In genomic region chr5:177116631-177117373, GRCh38 we compare ENCODE assay signal across 8 cellular contexts. TPM values are rescaled to one million over a fixed set of nuclear protein-coding genes. Genes with fewer than 3 reads are reported as not detected.
A peak's percentile ranks its signal among the peaks of the same experiment; 100 is the strongest.
DNase-seq lines count a peak whose midpoint lies in the region; ATAC-seq and TF ChIP-seq lines count a peak whose summit lies in the region.

No MANE protein-coding gene starts in this region.

- intact Hi-C loops in Calu3 (cut with micrococcal nuclease; ENCODE audit: unreplicated experiment), result loop anchor here (10.0 kb wide), 1 partner anchor 338 kb away; no protein-coding TSS in a partner anchor

- BruUV-seq in Calu3 (replicated peaks; lab: Mats Ljungman, UMichigan), result no TSS peak

- no peaks in the 10 kb centered on the region for H3K9me3 Mint-ChIP-seq in Calu3 (ENCODE audit: low read depth, unreplicated experiment)

- H3K36me3 Mint-ChIP-seq in Calu3 (ENCODE audit: insufficient read depth, unreplicated experiment), result peaks cover 2% of the 10 kb centered on the region

- TF ChIP-seq CTCF in Calu3 (IDR thresholded peaks at IDR 0.05; ENCODE audit: unreplicated experiment), result peak; percentile 3

- H3K4me3 Mint-ChIP-seq in Calu3 (ENCODE audit: low read depth, unreplicated experiment), result no peak overlapping the region

- CTCF ChIA-PET in Calu3 (lab: Charles Lee), result no interaction called here

- no peak for DNase-seq in Calu3
- DNase-seq in HS-5 (ENCODE audit: low read depth), result peak; percentile 61
- DNase-seq in activated T-helper 1 cell treated with anti-CD3 and anti-CD28 coated beads, Interleukin-2, amount 50 U/mL, for 16 hours (ENCODE audit: low read depth in 1 of 2, low spot score in 1 of 2), result peak; percentile 55 to 71
- peak; percentile 67 for DNase-seq in fibroblast of peridontal ligament (ENCODE audit: extremely low read depth)
- DNase-seq in non-pigmented ciliary epithelial cell (ENCODE audit: low read depth), result peak; percentile 36
- peak; percentile 86 for DNase-seq in stimulated activated naive CD8-positive, alpha-beta T cell treated with anti-CD3 and anti-CD28 coated beads, Interleukin-15, Interleukin-2, amounts not matched to agents 100 U/mL and 50 U/mL, for 24 hours
- no peak for DNase-seq in COLO829 (ENCODE audit: low spot score)

- H3K4me1 Mint-ChIP-seq in Calu3 (ENCODE audit: low read depth, unreplicated experiment), result peaks cover 4% of the 10 kb centered on the region

- peak; percentile 93 for ATAC-seq in stimulated activated naive CD8-positive, alpha-beta T cell treated with anti-CD3 and anti-CD28 coated beads, Interleukin-15, Interleukin-2, amounts not matched to agents 100 U/mL and 50 U/mL, for 24 hours
- ATAC-seq in HG03039 (IDR thresholded peaks at IDR 0.05; ENCODE audit: unreplicated experiment), result no peak

- no peaks in the 10 kb centered on the region for H3K27me3 Mint-ChIP-seq in Calu3 (ENCODE audit: unreplicated experiment)

- no peak overlapping the region for H3K27ac Mint-ChIP-seq in Calu3 (ENCODE audit: unreplicated experiment)

RNA-seq across cellular contexts. Expression of gene NSD1, which starts 16.8 kb away (rescaled TPM):
- total RNA-seq in Calu3 (2022), result 61.4 and 65.3 TPM in 2 replicates

RNA-seq across cellular contexts. Expression of gene FGFR4, which starts 30.1 kb away (rescaled TPM):
- total RNA-seq in Calu3 (2022), result 275 and 291 TPM in 2 replicates

Comparison
In these comparisons a context has a peak if more than half of its experiments do, and no peak if none do; other contexts are left out.
1. DNase-seq: peak in HS-5 (single experiment), activated T-helper 1 cell treated with anti-CD3 and anti-CD28 coated beads, Interleukin-2, amount 50 U/mL, for 16 hours (2 of 2), fibroblast of peridontal ligament (single experiment), non-pigmented ciliary epithelial cell (single experiment) and stimulated activated naive CD8-positive, alpha-beta T cell treated with anti-CD3 and anti-CD28 coated beads, Interleukin-15, Interleukin-2, amounts not matched to agents 100 U/mL and 50 U/mL, for 24 hours (single experiment); none in Calu3 (single experiment) and COLO829 (single experiment).